ENCODE assay signal across 16 cellular contexts in genomic region chr5:160442824-160443431, GRCh38. TPM values are rescaled to one million over a fixed set of nuclear protein-coding genes. Genes with fewer than 3 reads are reported as not detected.
DNase-seq lines count a peak whose midpoint lies in the region; ATAC-seq, FAIRE-seq and TF ChIP-seq lines count a peak whose summit lies in the region.
"Had no signal": no experiment of that assay in that cellular context is flagged by ENCODE, and none has a peak within 500 bp of the region (broad histone marks: within the 10 kb centered on the region; RNA-seq: fewer than 3 reads in every experiment).

No MANE protein-coding gene starts in this region.

- CTCF ChIA-PET in OCI-LY7 (lab: Charles Lee; ENCODE audit: unreplicated experiment) = no interaction called here

- DNase-seq in DMS53 (lab: John Stamatoyannopoulos, UW) (peak; percentile 8), DMS53 treated with DMSO at 0.1 percent for 48 hours (lab: John Stamatoyannopoulos, UW; ENCODE audit: unreplicated experiment) (no peak), fibroblast of the aortic adventitia (ENCODE audit: low read depth) (peak; percentile 73), OCI-LY7 (ENCODE audit: low spot score) (no peak), small intestine (no peak), cortex of kidney (lab: John Stamatoyannopoulos, UW) (no peak)
- DNase-seq: activated CD4-positive, alpha-beta memory T cell treated with anti-CD3 and anti-CD28 coated beads for 36 hours; activated gamma-delta T cell treated with Interleukin-2 at 50 U/mL for 16 hours; CD8-positive, alpha-beta T cell; KG1; NCI-H1436; stimulated activated CD4-positive, alpha-beta T cell treated with anti-CD3 and anti-CD28 coated beads, Interleukin-15, amount 100 ng/mL, for 24 hours had no signal

- H3K9me2 ChIP-seq in OCI-LY7 (ENCODE audit: insufficient read depth, low read length) = no peaks in the 10 kb centered on the region

- ATAC-seq in GM21515 (IDR thresholded peaks at IDR 0.05; ENCODE audit: unreplicated experiment) = peak; percentile 30
- ATAC-seq in HG03159 (IDR thresholded peaks at IDR 0.05; ENCODE audit: unreplicated experiment) = peak; percentile 17
- ATAC-seq: CD8-positive, alpha-beta T cell had no signal

- no peak overlapping the region for H3K4me3 ChIP-seq in fibroblast of the aortic adventitia (ENCODE audit: low read depth, low read length)
- no peak overlapping the region for H3K4me3 ChIP-seq in OCI-LY7 (ENCODE audit: low read depth, low read length, poor library complexity, severe bottlenecking)
- H3K4me3 ChIP-seq in small intestine (ENCODE audit: low read depth in 1 of 2, low read length in 2 of 2) = no peak overlapping the region
- H3K4me3 ChIP-seq: cardiac muscle cell had no signal

- no TSS peak for BruUV-seq in OCI-LY7 (replicated peaks; lab: Mats Ljungman, UMichigan)

- intact Hi-C loops in OCI-LY7 (cut with micrococcal nuclease; ENCODE audit: unreplicated experiment) = no loop called here

- H3K4me2 ChIP-seq in OCI-LY7 (ENCODE audit: low read length) = no peak overlapping the region

- H2AFZ ChIP-seq in OCI-LY7 (ENCODE audit: low read length) = no peak overlapping the region

- H3K79me2 ChIP-seq in OCI-LY7 (ENCODE audit: insufficient read depth, low read depth, low read length) = no peaks in the 10 kb centered on the region

- TF ChIP-seq CTCF in fibroblast of the aortic adventitia (IDR thresholded peaks at IDR 0.05; ENCODE audit: insufficient read depth, low read length) = no peak
- TF ChIP-seq CTCF in OCI-LY7 (conservative IDR thresholded peaks at IDR 0.05; ENCODE audit: low read length) = no peak

- H3K27ac ChIP-seq in OCI-LY7 (ENCODE audit: low read depth, low read length, poor library complexity, severe bottlenecking) (no peak overlapping the region), small intestine (ENCODE audit: low read depth in 1 of 2, low read length in 1 of 2) (no peak overlapping the region)
- H3K27ac ChIP-seq: 22Rv1, cardiac muscle cell had no signal

- H4K20me1 ChIP-seq in OCI-LY7 (ENCODE audit: insufficient read depth, low read length) = no peaks in the 10 kb centered on the region

- H3K36me3 ChIP-seq in OCI-LY7 (ENCODE audit: insufficient read depth, low read length) = no peaks in the 10 kb centered on the region
- no peaks in the 10 kb centered on the region for H3K36me3 ChIP-seq in small intestine (ENCODE audit: control insufficient read depth in 2 of 2, insufficient read depth in 2 of 2, low read length in 2 of 2)
- H3K36me3 ChIP-seq: cardiac muscle cell had no signal

- POLR2A ChIA-PET in OCI-LY7 (lab: Charles Lee) = interaction anchor here (0.8 to 1.1 kb wide), 2 partner anchors 23 to 91 kb away, joined by 3 read pairs; no protein-coding TSS in a partner anchor

- no peaks in the 10 kb centered on the region for H3K27me3 ChIP-seq in small intestine (ENCODE audit: control insufficient read depth in 2 of 2, insufficient read depth in 2 of 2, low read length in 2 of 2)

- WGBS in small intestine, 3 donors = 78 to 85% (median 80%) methylated on average over 4 of the region's 4 CpGs

- FAIRE-seq in small intestine (lab: Jason Lieb, UNC) = no peak

- no peaks in the 10 kb centered on the region for H3K9me3 ChIP-seq in OCI-LY7 (ENCODE audit: low read length)
- H3K9me3 ChIP-seq in small intestine (ENCODE audit: control insufficient read depth, low read depth) = no peaks in the 10 kb centered on the region

- peaks cover 14% of the 10 kb centered on the region for H3K4me1 ChIP-seq in OCI-LY7 (ENCODE audit: insufficient read depth, low read length, poor library complexity, severe bottlenecking)
- no peaks in the 10 kb centered on the region for H3K4me1 ChIP-seq in small intestine (ENCODE audit: control insufficient read depth in 2 of 2, insufficient read depth in 1 of 2, low read depth in 1 of 2, low read length in 1 of 2)

RNA-seq across cellular contexts. Expression of gene PTTG1, which starts 21.3 kb away (rescaled TPM):
- total RNA-seq in fibroblast of the aortic adventitia (ENCODE audit: low replicate concordance) (107 and 154 TPM in 2 replicates), OCI-LY7 (2022) (340 and 428 TPM in 2 replicates)
- total RNA-seq in OCI-LY7 (2014; rRNA removed; shearing (Covaris generic)) = 420 and 480 TPM in 2 replicates
- polyA plus RNA-seq in small intestine = 10 to 100 TPM in 2 of 3 donors, 1 to 10 TPM in 1; 8.4 to 98.9 (median 12.1) TPM

RNA-seq across cellular contexts. Expression of gene SLU7, which starts 24.0 kb away (rescaled TPM):
- 59.5 and 69.7 TPM in 2 replicates for total RNA-seq in fibroblast of the aortic adventitia (ENCODE audit: low replicate concordance)
- total RNA-seq in OCI-LY7 (2014; rRNA removed; shearing (Covaris generic)) = 32.2 and 59.7 TPM in 2 replicates
- total RNA-seq in OCI-LY7 (2022) = 46.2 and 55.4 TPM in 2 replicates
- polyA plus RNA-seq in small intestine = 10 to 100 TPM; 19.9 to 44.0 (median 32.9) TPM

RNA-seq across cellular contexts. Expression of gene FAM200C, which starts 43.1 kb away (rescaled TPM):
- total RNA-seq in fibroblast of the aortic adventitia (ENCODE audit: low replicate concordance) (5.5 and 6.7 TPM in 2 replicates), OCI-LY7 (2022) (3.7 and 5.1 TPM in 2 replicates)
- 2.4 and 2.7 TPM in 2 replicates for total RNA-seq in OCI-LY7 (2014; rRNA removed; shearing (Covaris generic))
- 1 to 10 TPM in 2 of 3 donors, under 1 TPM in 1; 0.27 to 1.6 (median 1.6) TPM for polyA plus RNA-seq in small intestine

Comparison
In these comparisons a context has a peak if more than half of its experiments do, and no peak if none do; other contexts are left out.
1. DNase-seq: peak in DMS53 (single experiment) and fibroblast of the aortic adventitia (single experiment); none in DMS53 treated with DMSO at 0.1 percent for 48 hours (single experiment), OCI-LY7 (single experiment), small intestine (single experiment) and cortex of kidney (single experiment).